In genomic region chr2:29000481-29000880, GRCh38 we compare ENCODE assay signal across 8 cellular contexts. TPM values are rescaled to one million over a fixed set of nuclear protein-coding genes. Genes with fewer than 3 reads are reported as not detected.
A peak's percentile ranks its signal among the peaks of the same experiment; 100 is the strongest.
DNase-seq lines count a peak whose midpoint lies in the region; ATAC-seq and TF ChIP-seq lines count a peak whose summit lies in the region.

No MANE protein-coding gene starts in this region.

- H3K4me3 Mint-ChIP-seq in T-helper 1 cell treated with Interleukin-12 subunit alpha and Interleukin-12 subunit beta and Interleukin-4 antibody, amounts not matched to agents 30 μg/mL and 1 μg/mL, for 36 hours: no peak overlapping the region

- ATAC-seq in HG03095 (IDR thresholded peaks at IDR 0.05; ENCODE audit: unreplicated experiment) (peak; percentile 95), left cardiac atrium (peak; percentile 61 to 62)

- H3K27me3 Mint-ChIP-seq in T-helper 1 cell treated with Interleukin-12 subunit alpha and Interleukin-12 subunit beta and Interleukin-4 antibody, amounts not matched to agents 30 μg/mL and 1 μg/mL, for 36 hours (ENCODE audit: low read depth): peaks cover 4% of the 10 kb centered on the region

- TF ChIP-seq CTCF in breast epithelium (IDR thresholded peaks at IDR 0.05): no peak

- H3K36me3 Mint-ChIP-seq in T-helper 1 cell treated with Interleukin-12 subunit alpha and Interleukin-12 subunit beta and Interleukin-4 antibody, amounts not matched to agents 30 μg/mL and 1 μg/mL, for 36 hours (ENCODE audit: low read depth): no peaks in the 10 kb centered on the region

- intact Hi-C loops in left cardiac atrium (cut with DNase I): no loop called here
- intact Hi-C loops in breast epithelium (cut with DNase I; ENCODE audit: low total_unique reads): no loop called here

- no peaks in the 10 kb centered on the region for H3K27me3 ChIP-seq in breast epithelium

- no peaks in the 10 kb centered on the region for H3K36me3 ChIP-seq in breast epithelium

- DNase-seq in activated naive CD4-positive, alpha-beta T cell treated with Interleukin-2 at 50 U/mL for 16 hours: peak; percentile 27
- no peak for DNase-seq in activated naive CD4-positive, alpha-beta T cell treated with anti-CD3 and anti-CD28 coated beads, Interleukin-2, amount 50 U/mL, for 16 hours
- no peak for DNase-seq in left cardiac atrium
- no peak for DNase-seq in NCI-H526 treated with DMSO at 0.1 percent for 48 hours (lab: John Stamatoyannopoulos, UW)
- no peak for DNase-seq in NCI-H2081 treated with DMSO at 0.1 percent for 48 hours (lab: John Stamatoyannopoulos, UW)
- no peak for DNase-seq in breast epithelium (ENCODE audit: low spot score in 2 of 2)

- peaks cover 14% of the 10 kb centered on the region for H3K4me1 Mint-ChIP-seq in T-helper 1 cell treated with Interleukin-12 subunit alpha and Interleukin-12 subunit beta and Interleukin-4 antibody, amounts not matched to agents 30 μg/mL and 1 μg/mL, for 36 hours (ENCODE audit: low read depth)

- H3K4me3 ChIP-seq in breast epithelium: no peak overlapping the region

- TF ChIP-seq POLR2A in breast epithelium (IDR thresholded peaks at IDR 0.05): no peak

- no peaks in the 10 kb centered on the region for H3K4me1 ChIP-seq in breast epithelium

- H3K9me3 Mint-ChIP-seq in T-helper 1 cell treated with Interleukin-12 subunit alpha and Interleukin-12 subunit beta and Interleukin-4 antibody, amounts not matched to agents 30 μg/mL and 1 μg/mL, for 36 hours: no peaks in the 10 kb centered on the region

- no peaks in the 10 kb centered on the region for H3K9me3 ChIP-seq in breast epithelium

- no peak overlapping the region for H3K27ac ChIP-seq in breast epithelium

- H3K27ac Mint-ChIP-seq in T-helper 1 cell treated with Interleukin-12 subunit alpha and Interleukin-12 subunit beta and Interleukin-4 antibody, amounts not matched to agents 30 μg/mL and 1 μg/mL, for 36 hours: peak overlapping the region; percentile 11

RNA-seq across cellular contexts. Expression of gene TOGARAM2, which starts 19.4 kb away (rescaled TPM):
- 10 to 100 TPM; 15.5 to 24.8 TPM for total RNA-seq in left cardiac atrium
- 1 to 10 TPM in 1 of 3 donors, under 1 TPM in 2; 0.15 to 2.7 (median 0.33) TPM for total RNA-seq in breast epithelium

Comparison
In these comparisons a context has a peak if more than half of its experiments do, and no peak if none do; other contexts are left out.
1. RNA of gene TOGARAM2, which starts 19.4 kb away (total RNA-seq): 15.5 to 24.8 TPM in left cardiac atrium; 0.15 to 2.7 TPM in breast epithelium; every median in the first group is over 4 times any median in the second.